ENCODE assay signal across 26 cellular contexts in genomic region chr4:61661960-61662359, GRCh38.
DNase-seq lines count a peak whose midpoint lies in the region; ATAC-seq, FAIRE-seq and TF ChIP-seq lines count a peak whose summit lies in the region.
"Had no signal": no experiment of that assay in that cellular context is flagged by ENCODE, and none has a peak within 500 bp of the region (broad histone marks: within the 10 kb centered on the region; RNA-seq: fewer than 3 reads in every experiment).

No MANE protein-coding gene starts in this region.

- H3K9me3 Mint-ChIP-seq in stimulated activated effector memory CD8-positive, alpha-beta T cell treated with anti-CD3 and anti-CD28 coated beads, Interleukin-12 subunit alpha, Interleukin-12 subunit beta, amount 100 ng/mL, for 72 hours, result peaks cover 11% of the 10 kb centered on the region

- H3K27ac Mint-ChIP-seq in stimulated activated effector memory CD8-positive, alpha-beta T cell treated with anti-CD3 and anti-CD28 coated beads, Interleukin-12 subunit alpha, Interleukin-12 subunit beta, amount 100 ng/mL, for 72 hours, result no peak overlapping the region
- H3K27ac Mint-ChIP-seq: CD14-positive monocyte; CD4-positive, alpha-beta T cell; CD8-positive, alpha-beta memory T cell; GM23338; H9 had no signal

- H3K4me3 ChIP-seq in kidney (ENCODE audit: low read length in 2 of 2) (no peak overlapping the region), upper lobe of right lung (no peak overlapping the region), dorsolateral prefrontal cortex (no peak overlapping the region)
- H3K4me3 ChIP-seq: A549; BLaER1 treated with 17β-estradiol and CSF1 and Interleukin-3, amounts not matched to agents 10 nM and 100 nM; GM12878; GM23338 had no signal

- no peak for TF ChIP-seq CTCF in kidney (IDR thresholded peaks at IDR 0.05; ENCODE audit: borderline replicate concordance, extremely low read depth, insufficient read depth)
- no peak for TF ChIP-seq CTCF in upper lobe of right lung (IDR thresholded peaks at IDR 0.05)
- no peak for TF ChIP-seq CTCF in dorsolateral prefrontal cortex (IDR thresholded peaks at IDR 0.05 in 54 of 56, conservative IDR thresholded peaks at IDR 0.05 in 2 of 56; ENCODE audit: low read depth in 1 of 56, partially characterized antibody in 56 of 56)

- H3K4me1 Mint-ChIP-seq in stimulated activated effector memory CD8-positive, alpha-beta T cell treated with anti-CD3 and anti-CD28 coated beads, Interleukin-12 subunit alpha, Interleukin-12 subunit beta, amount 100 ng/mL, for 72 hours, result no peaks in the 10 kb centered on the region
- H3K4me1 Mint-ChIP-seq: CD14-positive monocyte; CD8-positive, alpha-beta memory T cell; GM23338 had no signal

- H3K9me3 ChIP-seq in kidney (ENCODE audit: control insufficient read depth in 1 of 2, low read length in 2 of 2) (peaks cover 0 to 4% of the 10 kb centered on the region in 2 donors), upper lobe of right lung (no peaks in the 10 kb centered on the region)
- H3K9me3 ChIP-seq: A549, BE2C had no signal

- H3K27ac ChIP-seq in kidney (ENCODE audit: low read depth in 2 of 2, low read length in 2 of 2), result no peak overlapping the region
- H3K27ac ChIP-seq in upper lobe of right lung, result no peak overlapping the region
- H3K27ac ChIP-seq in substantia nigra (ENCODE audit: low read depth, low read length, poor library complexity, severe bottlenecking), result no peak overlapping the region
- no peak overlapping the region for H3K27ac ChIP-seq in dorsolateral prefrontal cortex
- H3K27ac ChIP-seq: A549; BLaER1 treated with 17β-estradiol and CSF1 and Interleukin-3, amounts not matched to agents 10 nM and 100 nM had no signal

- H3K9ac ChIP-seq in kidney (ENCODE audit: low read length in 2 of 2), result no peak overlapping the region
- H3K9ac ChIP-seq: BLaER1 treated with 17β-estradiol and CSF1 and Interleukin-3, amounts not matched to agents 10 nM and 100 nM had no signal

- intact Hi-C loops in cardiac septum (cut with DNase I) (no loop called here), Right ventricle myocardium superior (cut with DNase I) (no loop called here), kidney (cut with DNase I) (no loop called here), upper lobe of right lung (cut with DNase I) (no loop called here), dorsolateral prefrontal cortex (cut with DNase I) (no loop called here)

- no peaks in the 10 kb centered on the region for H3K36me3 Mint-ChIP-seq in stimulated activated effector memory CD8-positive, alpha-beta T cell treated with anti-CD3 and anti-CD28 coated beads, Interleukin-12 subunit alpha, Interleukin-12 subunit beta, amount 100 ng/mL, for 72 hours
- H3K36me3 Mint-ChIP-seq: CD14-positive monocyte; CD8-positive, alpha-beta memory T cell had no signal

- ATAC-seq in Right ventricle myocardium superior (ENCODE audit: poor library complexity) (no peak), upper lobe of right lung (peak; percentile 35), HG03378 (IDR thresholded peaks at IDR 0.05; ENCODE audit: unreplicated experiment) (no peak)
- ATAC-seq in stimulated activated effector memory CD8-positive, alpha-beta T cell treated with anti-CD3 and anti-CD28 coated beads, Interleukin-12 subunit alpha, Interleukin-12 subunit beta, amount 100 ng/mL, for 72 hours, result peak; percentile 16
- ATAC-seq: A549, GM12878, GM23338, HCT116 had no signal

- no peak overlapping the region for H3K4me3 Mint-ChIP-seq in stimulated activated effector memory CD8-positive, alpha-beta T cell treated with anti-CD3 and anti-CD28 coated beads, Interleukin-12 subunit alpha, Interleukin-12 subunit beta, amount 100 ng/mL, for 72 hours
- H3K4me3 Mint-ChIP-seq: CD14-positive monocyte; CD4-positive, alpha-beta T cell; CD8-positive, alpha-beta memory T cell; GM23338; H9 had no signal

- H3K36me3 ChIP-seq in kidney (ENCODE audit: control insufficient read depth in 1 of 2, insufficient read depth in 2 of 2, low read length in 2 of 2) (no peaks in the 10 kb centered on the region), upper lobe of right lung (no peaks in the 10 kb centered on the region)
- H3K36me3 ChIP-seq: BE2C; BLaER1 treated with 17β-estradiol and CSF1 and Interleukin-3, amounts not matched to agents 10 nM and 100 nM had no signal

- no peaks in the 10 kb centered on the region for H3K27me3 ChIP-seq in upper lobe of right lung
- no peaks in the 10 kb centered on the region for H3K27me3 ChIP-seq in dorsolateral prefrontal cortex
- H3K27me3 ChIP-seq: BE2C; BLaER1 treated with 17β-estradiol and CSF1 and Interleukin-3, amounts not matched to agents 10 nM and 100 nM had no signal

- peak; percentile 62 for DNase-seq in cardiac septum (ENCODE audit: low spot score)
- DNase-seq in Right ventricle myocardium superior, result no peak
- DNase-seq in kidney, result peak; percentile 46
- no peak for DNase-seq in stimulated activated effector memory CD8-positive, alpha-beta T cell treated with anti-CD3 and anti-CD28 coated beads, Interleukin-12 subunit alpha, Interleukin-12 subunit beta, amount 100 ng/mL, for 72 hours (ENCODE audit: low spot score in 2 of 2)
- no peak for DNase-seq in upper lobe of right lung
- DNase-seq in substantia nigra (lab: John Stamatoyannopoulos, UW), result no peak
- no peak for DNase-seq in dorsolateral prefrontal cortex
- DNase-seq: 8988T; ACHN; AML-193; BE2C; CD4-positive, alpha-beta T cell; CD8-positive, alpha-beta memory T cell; DMS 273 treated with DMSO at 0.1 percent for 48 hours; DMS79; EL; GDM1; H9 had no signal

- no peak for FAIRE-seq in kidney (lab: Jason Lieb, UNC)
- FAIRE-seq: A549, D721Med, GM12878 had no signal

- H3K4me1 ChIP-seq in kidney (ENCODE audit: control insufficient read depth in 1 of 2, insufficient read depth in 1 of 2, low read depth in 1 of 2, low read length in 2 of 2) (no peaks in the 10 kb centered on the region), upper lobe of right lung (no peaks in the 10 kb centered on the region)
- H3K4me1 ChIP-seq: A549; BLaER1 treated with 17β-estradiol and CSF1 and Interleukin-3, amounts not matched to agents 10 nM and 100 nM had no signal

Comparison
In these comparisons a context has a peak if more than half of its experiments do, and no peak if none do; other contexts are left out.
1. DNase-seq: peak in cardiac septum (single experiment) and kidney (single experiment); none in Right ventricle myocardium superior (single experiment), stimulated activated effector memory CD8-positive, alpha-beta T cell treated with anti-CD3 and anti-CD28 coated beads, Interleukin-12 subunit alpha, Interleukin-12 subunit beta, amount 100 ng/mL, for 72 hours (0 of 2), upper lobe of right lung (single experiment), substantia nigra (0 of 49) and dorsolateral prefrontal cortex (0 of 10).
2. ATAC-seq: peak in stimulated activated effector memory CD8-positive, alpha-beta T cell treated with anti-CD3 and anti-CD28 coated beads, Interleukin-12 subunit alpha, Interleukin-12 subunit beta, amount 100 ng/mL, for 72 hours (single experiment) and upper lobe of right lung (single experiment); none in Right ventricle myocardium superior (single experiment) and HG03378 (single experiment).